ENCODE assay signal across 9 cellular contexts in genomic region chr6:104623052-104623690, GRCh38.
A peak's percentile ranks its signal among the peaks of the same experiment; 100 is the strongest.
DNase-seq lines count a peak whose midpoint lies in the region; ATAC-seq and TF ChIP-seq lines count a peak whose summit lies in the region.
"Had no signal": no experiment of that assay in that cellular context is flagged by ENCODE, and none has a peak within 500 bp of the region (broad histone marks: within the 10 kb centered on the region; RNA-seq: fewer than 3 reads in every experiment).

No MANE protein-coding gene starts in this region.

- intact Hi-C loops in posterior vena cava (cut with DNase I), result no loop called here

- no peak for TF ChIP-seq CTCF in nephron progenitor cell (IDR thresholded peaks at IDR 0.05)

- no peaks in the 10 kb centered on the region for H3K36me3 Mint-ChIP-seq in activated T-helper 17 cell treated with anti-CD3 and anti-CD28 coated beads, Interleukin-2, amount 50 U/mL, for 72 hours (ENCODE audit: low read depth)
- H3K36me3 Mint-ChIP-seq in nephron progenitor cell (ENCODE audit: low read depth), result no peaks in the 10 kb centered on the region

- H3K4me1 Mint-ChIP-seq in activated T-helper 17 cell treated with anti-CD3 and anti-CD28 coated beads, Interleukin-2, amount 50 U/mL, for 72 hours, result peaks cover 4% of the 10 kb centered on the region
- H3K4me1 Mint-ChIP-seq in nephron progenitor cell, result no peaks in the 10 kb centered on the region
- H3K4me1 Mint-ChIP-seq: activated CD4-positive, alpha-beta T cell treated with anti-CD3 and anti-CD28 coated beads, Interleukin-2, amount 10 ng/mL, durations not matched to agents 7 days and 5 days had no signal

- no peak overlapping the region for H3K4me3 ChIP-seq in Jurkat, Clone E6-1 (ENCODE audit: low read length)

- peak; percentile 71 for ATAC-seq in GM18867 (IDR thresholded peaks at IDR 0.05; ENCODE audit: unreplicated experiment)
- no peak for ATAC-seq in activated T-helper 17 cell treated with anti-CD3 and anti-CD28 coated beads, Interleukin-2, amount 50 U/mL, for 72 hours (replicated peaks)

- peaks cover 5% of the 10 kb centered on the region for H3K27me3 Mint-ChIP-seq in activated T-helper 17 cell treated with anti-CD3 and anti-CD28 coated beads, Interleukin-2, amount 50 U/mL, for 72 hours
- H3K27me3 Mint-ChIP-seq in nephron progenitor cell (ENCODE audit: low read depth, poor library complexity), result no peaks in the 10 kb centered on the region
- H3K27me3 Mint-ChIP-seq: activated CD4-positive, alpha-beta T cell treated with anti-CD3 and anti-CD28 coated beads, Interleukin-2, amount 10 ng/mL, durations not matched to agents 7 days and 5 days had no signal

- no peak overlapping the region for H3K27ac Mint-ChIP-seq in activated T-helper 17 cell treated with anti-CD3 and anti-CD28 coated beads, Interleukin-2, amount 50 U/mL, for 72 hours
- H3K27ac Mint-ChIP-seq in nephron progenitor cell, result no peak overlapping the region
- H3K27ac Mint-ChIP-seq: activated CD4-positive, alpha-beta T cell treated with anti-CD3 and anti-CD28 coated beads, Interleukin-2, amount 10 ng/mL, durations not matched to agents 7 days and 5 days had no signal

- no peaks in the 10 kb centered on the region for H3K9me3 Mint-ChIP-seq in activated T-helper 17 cell treated with anti-CD3 and anti-CD28 coated beads, Interleukin-2, amount 50 U/mL, for 72 hours
- no peaks in the 10 kb centered on the region for H3K9me3 Mint-ChIP-seq in nephron progenitor cell
- H3K9me3 Mint-ChIP-seq: activated CD4-positive, alpha-beta T cell treated with anti-CD3 and anti-CD28 coated beads, Interleukin-2, amount 10 ng/mL, durations not matched to agents 7 days and 5 days had no signal

- peak overlapping the region; percentile 42 for H3K4me3 Mint-ChIP-seq in activated T-helper 17 cell treated with anti-CD3 and anti-CD28 coated beads, Interleukin-2, amount 50 U/mL, for 72 hours
- no peak overlapping the region for H3K4me3 Mint-ChIP-seq in nephron progenitor cell
- H3K4me3 Mint-ChIP-seq: activated CD4-positive, alpha-beta T cell treated with anti-CD3 and anti-CD28 coated beads, Interleukin-2, amount 10 ng/mL, durations not matched to agents 7 days and 5 days had no signal

- DNase-seq in Jurkat, Clone E6-1 (ENCODE audit: low read depth, low spot score), result peak; percentile 40
- peak; percentile 21 for DNase-seq in nephron progenitor cell
- no peak for DNase-seq in activated CD4-positive, alpha-beta T cell treated with anti-CD3 and anti-CD28 coated beads, Interleukin-2, amount 50 U/mL, for 1 hour
- no peak for DNase-seq in amniotic stem cell (lab: John Stamatoyannopoulos, UW)
- DNase-seq in posterior vena cava (ENCODE audit: low spot score), result no peak
- DNase-seq: activated CD4-positive, alpha-beta T cell treated with anti-CD3 and anti-CD28 coated beads, Interleukin-2, amount 10 ng/mL, durations not matched to agents 7 days and 5 days; MM.1S had no signal

Comparison
In these comparisons a context has a peak if more than half of its experiments do, and no peak if none do; other contexts are left out.
1. DNase-seq: peak in Jurkat, Clone E6-1 (single experiment) and nephron progenitor cell (single experiment); none in activated CD4-positive, alpha-beta T cell treated with anti-CD3 and anti-CD28 coated beads, Interleukin-2, amount 50 U/mL, for 1 hour (single experiment), amniotic stem cell (single experiment) and posterior vena cava (single experiment).